In the genomic region with DNA sequence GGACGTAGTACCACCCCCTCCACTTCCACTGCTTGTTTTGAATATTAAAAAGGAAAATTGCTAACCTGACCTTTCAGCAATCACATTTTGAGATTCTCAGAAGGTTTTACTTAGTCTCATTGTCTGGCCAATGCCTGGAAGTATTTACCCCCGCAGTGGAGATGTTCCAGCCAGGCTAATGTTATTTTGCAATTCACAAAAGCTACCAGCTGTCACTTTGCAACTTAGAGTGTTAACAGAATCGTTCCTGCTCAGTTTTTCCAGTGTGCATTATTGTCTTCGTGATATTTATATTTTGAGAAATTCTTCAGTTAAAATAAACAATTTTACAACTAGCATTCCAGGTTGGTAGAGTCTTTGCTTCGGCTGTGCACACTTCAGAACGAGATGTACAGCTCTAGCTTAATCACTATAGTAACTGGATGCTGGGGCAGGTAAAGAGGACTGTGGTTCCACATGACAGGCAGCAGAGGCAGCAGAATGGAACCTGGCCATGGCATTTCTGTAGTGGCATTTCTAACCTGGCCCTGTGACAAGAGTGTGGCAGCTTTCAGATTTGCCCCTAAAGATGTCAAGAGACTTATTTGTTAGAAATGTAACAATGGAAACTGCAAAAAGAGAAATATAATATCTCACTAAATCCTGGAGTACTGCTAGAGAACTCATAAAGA, we compare ENCODE assay signal across 26 cellular contexts.
A peak's percentile ranks its signal among the peaks of the same experiment; 100 is the strongest.
DNase-seq lines count a peak whose midpoint lies in the region; ATAC-seq, FAIRE-seq and TF ChIP-seq lines count a peak whose summit lies in the region.
"Had no signal": no experiment of that assay in that cellular context is flagged by ENCODE, and none has a peak within 500 bp of the region (broad histone marks: within the 10 kb centered on the region; RNA-seq: fewer than 3 reads in every experiment).

No MANE protein-coding gene starts in this region.

- H3K9ac ChIP-seq in HUES48 (ENCODE audit: low read depth, low read length), result no peak overlapping the region
- H3K9ac ChIP-seq: GM23248 had no signal

- no peaks in the 10 kb centered on the region for H3K36me3 ChIP-seq in HUES48 (ENCODE audit: control insufficient read depth, insufficient read depth, low read length)
- no peaks in the 10 kb centered on the region for H3K36me3 ChIP-seq in psoas muscle (ENCODE audit: insufficient read depth in 1 of 2, low read depth in 1 of 2)
- no peaks in the 10 kb centered on the region for H3K36me3 ChIP-seq in small intestine (ENCODE audit: control insufficient read depth in 2 of 2, insufficient read depth in 2 of 2, low read length in 2 of 2)
- H3K36me3 ChIP-seq: MG63, SJSA1, tibial nerve had no signal

- peak overlapping the region in 3 of 5 experiments; percentile 30 to 75 (median 71) for H3K27ac Mint-ChIP-seq in brain
- no peak overlapping the region for H3K27ac Mint-ChIP-seq in activated T-helper 1 cell treated with anti-CD3 and anti-CD28 coated beads, Interleukin-12 subunit alpha, Interleukin-12 subunit beta, Interleukin-2, Interleukin-4 antibody, amounts not matched to agents 30 ng/mL and 10 ng/mL and 1 ng/mL, durations not matched to agents 14 hours and 24 hours and 36 hours
- H3K27ac Mint-ChIP-seq: memory B cell had no signal

- H3K9me3 ChIP-seq in HUES48 (ENCODE audit: control insufficient read depth, insufficient read depth, low read length) (no peaks in the 10 kb centered on the region; the same call in 1 of the 2 replicates), psoas muscle (no peaks in the 10 kb centered on the region), small intestine (ENCODE audit: control insufficient read depth, low read depth) (no peaks in the 10 kb centered on the region)
- H3K9me3 ChIP-seq: MG63, SJSA1, tibial nerve had no signal

- ATAC-seq in left cardiac atrium (peak; percentile 43 to 65), psoas muscle (peak; percentile 39 to 77 (median 70))
- ATAC-seq: stimulated activated naive CD8-positive, alpha-beta T cell treated with anti-CD3 and anti-CD28 coated beads, Interleukin-15, Interleukin-2, amounts not matched to agents 100 U/mL and 50 U/mL, for 24 hours had no signal

- H3K27me3 Mint-ChIP-seq in brain, result peaks cover 4% of the 10 kb centered on the region
- H3K27me3 Mint-ChIP-seq in activated T-helper 1 cell treated with anti-CD3 and anti-CD28 coated beads, Interleukin-12 subunit alpha, Interleukin-12 subunit beta, Interleukin-2, Interleukin-4 antibody, amounts not matched to agents 30 ng/mL and 10 ng/mL and 1 ng/mL, durations not matched to agents 14 hours and 24 hours and 36 hours (ENCODE audit: insufficient read depth), result peaks cover 5% of the 10 kb centered on the region

- H3K4me3 ChIP-seq in HUES48 (ENCODE audit: low read depth, low read length) (no peak overlapping the region), psoas muscle (no peak overlapping the region), small intestine (ENCODE audit: low read depth in 1 of 2, low read length in 2 of 2) (no peak overlapping the region)
- H3K4me3 ChIP-seq: GM23248, MG63, SJSA1, tibial nerve had no signal

- peak; percentile 23 for DNase-seq in left cardiac atrium
- DNase-seq in psoas muscle, result no peak
- no peak for DNase-seq in activated T-helper 1 cell treated with anti-CD3 and anti-CD28 coated beads, Interleukin-12 subunit alpha, Interleukin-12 subunit beta, Interleukin-2, Interleukin-4 antibody, amounts not matched to agents 30 ng/mL and 10 ng/mL and 1 ng/mL, durations not matched to agents 14 hours and 24 hours and 36 hours (ENCODE audit: low spot score)
- DNase-seq in small intestine, result no peak
- no peak for DNase-seq in stimulated activated CD4-positive, alpha-beta T cell treated with anti-CD3 and anti-CD28 coated beads, Interleukin-2, amount 100 ng/mL, for 48 hours
- DNase-seq: activated CD4-positive, alpha-beta T cell treated with anti-CD3 and anti-CD28 coated beads for 1 hour; activated T-cell treated with anti-CD3 and anti-CD28 coated beads, Interleukin-2, amount 50 U/mL, for 1 hour; effector memory CD4-positive, alpha-beta T cell; GM23248; KBM-7; MG63; NCI-H1417 treated with DMSO at 0.1 percent for 48 hours; NCI-H526 treated with DMSO at 0.1 percent for 48 hours; nucleus accumbens; stimulated activated CD4-positive, alpha-beta T cell treated with anti-CD3 and anti-CD28 coated beads, Interleukin-12 subunit alpha, Interleukin-12 subunit beta, amount 100 ng/mL, for 4 hours; stimulated activated naive CD8-positive, alpha-beta T cell treated with anti-CD3 and anti-CD28 coated beads, Interleukin-15, Interleukin-2, amounts not matched to agents 100 U/mL and 50 U/mL, for 24 hours; T-helper 1 cell had no signal

- 31 to 38% (median 31%) methylated on average over 6 of the region's 6 CpGs for WGBS in psoas muscle, 3 donors
- WGBS in small intestine, 3 donors, result 52 to 76% (median 70%) methylated on average over 6 of the region's 6 CpGs

- H3K36me3 Mint-ChIP-seq in brain, result peaks cover 60% of the 10 kb centered on the region
- no peaks in the 10 kb centered on the region for H3K36me3 Mint-ChIP-seq in activated T-helper 1 cell treated with anti-CD3 and anti-CD28 coated beads, Interleukin-12 subunit alpha, Interleukin-12 subunit beta, Interleukin-2, Interleukin-4 antibody, amounts not matched to agents 30 ng/mL and 10 ng/mL and 1 ng/mL, durations not matched to agents 14 hours and 24 hours and 36 hours (ENCODE audit: low read depth)
- H3K36me3 Mint-ChIP-seq: memory B cell had no signal

- no peak for FAIRE-seq in small intestine (lab: Jason Lieb, UNC)
- FAIRE-seq: keratinocyte, RCC 7860, TTC549 had no signal

- intact Hi-C loops in left cardiac atrium (cut with DNase I) (loop anchor here (10.0 kb wide), 3 partner anchors 300 to 670 kb away; no protein-coding TSS in a partner anchor), psoas muscle (cut with DNase I) (loop anchor here in 1 of 2 donors (10.0 kb wide), 1 partner anchor 670 kb away; no protein-coding TSS in a partner anchor)
- intact Hi-C loops in activated T-helper 1 cell treated with anti-CD3 and anti-CD28 coated beads, Interleukin-12 subunit alpha, Interleukin-12 subunit beta, Interleukin-2, Interleukin-4 antibody, amounts not matched to agents 30 ng/mL and 10 ng/mL and 1 ng/mL, durations not matched to agents 14 hours and 24 hours and 36 hours (cut with micrococcal nuclease), result no loop called here

- H3K27ac ChIP-seq in HUES48 (ENCODE audit: low read depth, low read length) (peak overlapping the region; percentile 48), psoas muscle (peak overlapping the region; percentile 78), small intestine (ENCODE audit: low read depth in 1 of 2, low read length in 1 of 2) (no peak overlapping the region)
- H3K27ac ChIP-seq: C4-2B, GM23248, SJSA1, tibial nerve had no signal

- H3K4me1 ChIP-seq in HUES48 (ENCODE audit: control insufficient read depth, insufficient read depth, low read length) (no peaks in the 10 kb centered on the region; the same call in 1 of the 2 replicates), psoas muscle (peaks cover 27% of the 10 kb centered on the region), small intestine (ENCODE audit: control insufficient read depth in 2 of 2, insufficient read depth in 1 of 2, low read depth in 1 of 2, low read length in 1 of 2) (peaks cover 0 to 3% of the 10 kb centered on the region in 2 donors)
- H3K4me1 ChIP-seq: SJSA1, tibial nerve had no signal

- H3K9me3 Mint-ChIP-seq in brain, result peaks cover 3 to 20% (median 14%) of the 10 kb centered on the region in 5 experiments
- H3K9me3 Mint-ChIP-seq in activated T-helper 1 cell treated with anti-CD3 and anti-CD28 coated beads, Interleukin-12 subunit alpha, Interleukin-12 subunit beta, Interleukin-2, Interleukin-4 antibody, amounts not matched to agents 30 ng/mL and 10 ng/mL and 1 ng/mL, durations not matched to agents 14 hours and 24 hours and 36 hours, result no peaks in the 10 kb centered on the region

- H3K27me3 ChIP-seq in HUES48 (ENCODE audit: control insufficient read depth, insufficient read depth, low read length) (no peaks in the 10 kb centered on the region), psoas muscle (ENCODE audit: insufficient read depth in 3 of 3, low read length in 2 of 3) (no peaks in the 10 kb centered on the region), small intestine (ENCODE audit: control insufficient read depth in 2 of 2, insufficient read depth in 2 of 2, low read length in 2 of 2) (no peaks in the 10 kb centered on the region)
- H3K27me3 ChIP-seq: MG63, SJSA1, tibial nerve had no signal

- H3K4me1 Mint-ChIP-seq in brain, result peaks cover 22% of the 10 kb centered on the region
- H3K4me1 Mint-ChIP-seq in activated T-helper 1 cell treated with anti-CD3 and anti-CD28 coated beads, Interleukin-12 subunit alpha, Interleukin-12 subunit beta, Interleukin-2, Interleukin-4 antibody, amounts not matched to agents 30 ng/mL and 10 ng/mL and 1 ng/mL, durations not matched to agents 14 hours and 24 hours and 36 hours (ENCODE audit: low read depth), result no peaks in the 10 kb centered on the region

- peak overlapping the region in 1 of 5 experiments; percentile 43 for H3K4me3 Mint-ChIP-seq in brain
- no peak overlapping the region for H3K4me3 Mint-ChIP-seq in activated T-helper 1 cell treated with anti-CD3 and anti-CD28 coated beads, Interleukin-12 subunit alpha, Interleukin-12 subunit beta, Interleukin-2, Interleukin-4 antibody, amounts not matched to agents 30 ng/mL and 10 ng/mL and 1 ng/mL, durations not matched to agents 14 hours and 24 hours and 36 hours
- H3K4me3 Mint-ChIP-seq: memory B cell had no signal

- TF ChIP-seq CTCF in brain (conservative IDR thresholded peaks at IDR 0.05) (no peak), psoas muscle (IDR thresholded peaks at IDR 0.05) (no peak)

Comparison
In these comparisons a context has a peak if more than half of its experiments do, and no peak if none do; other contexts are left out.
1. H3K27ac ChIP-seq: peak in HUES48 (single experiment) and psoas muscle (single experiment); none in small intestine (0 of 2).